In the genomic region with DNA sequence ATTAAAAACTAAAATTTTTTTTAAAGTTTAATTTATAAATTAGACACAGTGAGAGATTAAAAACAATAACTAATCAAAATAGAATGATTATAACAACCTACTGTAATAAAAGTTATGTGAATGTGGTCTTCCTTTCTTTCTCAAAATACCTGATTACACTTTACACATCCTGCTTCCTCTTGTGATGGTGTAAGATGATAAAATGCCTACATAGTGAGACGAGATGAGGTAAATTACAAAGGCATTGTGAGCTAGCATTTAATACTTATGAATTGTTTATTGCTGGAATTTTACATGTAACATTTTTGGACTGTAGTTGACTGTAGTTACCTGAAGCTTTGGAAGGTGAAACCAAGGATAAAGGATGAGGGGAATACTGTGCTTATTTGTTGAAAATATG, we compare ENCODE assay signal across 24 cellular contexts.
"Had no signal": no experiment of that assay in that cellular context is flagged by ENCODE, and none has a peak within 500 bp of the region (broad histone marks: within the 10 kb centered on the region; RNA-seq: fewer than 3 reads in every experiment).

No MANE protein-coding gene starts in this region.

- H3K9me3 ChIP-seq: colonic mucosa, esophagus squamous epithelium, gastrocnemius medialis, lower lobe of right lung had no signal

- H3K4me1 ChIP-seq: colonic mucosa, esophagus squamous epithelium, gastrocnemius medialis, heart right ventricle, left lung, lower lobe of right lung had no signal

- H3K36me3 ChIP-seq: colonic mucosa, esophagus squamous epithelium, gastrocnemius medialis, heart right ventricle, left lung, lower lobe of right lung had no signal

- ATAC-seq: esophagus mucosa; gastrocnemius medialis; heart right ventricle; left cardiac atrium; left lung; left ventricle myocardium superior; lower lobe of right lung; naive thymus-derived CD4-positive, alpha-beta T cell had no signal

- H3K27me3 ChIP-seq: colonic mucosa, dorsolateral prefrontal cortex, esophagus squamous epithelium, gastrocnemius medialis, heart right ventricle, left lung had no signal

- H3K4me3 ChIP-seq: colonic mucosa, dorsolateral prefrontal cortex, esophagus squamous epithelium, gastrocnemius medialis, heart right ventricle, left lung, lower lobe of right lung had no signal

- DNase-seq: colonic mucosa; cortex of kidney; dorsolateral prefrontal cortex; effector CD4-positive, alpha-beta T cell; effector memory CD4-positive, alpha-beta T cell; erythroblast; esophagus squamous epithelium; foreskin fibroblast; gastrocnemius medialis; glutamatergic neuron; head of caudate nucleus; heart right ventricle; hippocampal formation; left cardiac atrium; left lung; left ventricle myocardium superior; lower lobe of right lung; mesenchymal stem cell; midbrain; naive thymus-derived CD4-positive, alpha-beta T cell had no signal

- FAIRE-seq: islet of Langerhans, keratinocyte had no signal

- H3K27ac ChIP-seq: colonic mucosa, dorsolateral prefrontal cortex, epithelial cell of prostate, esophagus squamous epithelium, gastrocnemius medialis, heart right ventricle, left lung, lower lobe of right lung had no signal
